11 cellular contexts compared by ENCODE assay signal in genomic region chr17:7559307-7560171, GRCh38. TPM values are rescaled to one million over a fixed set of nuclear protein-coding genes. Genes with fewer than 3 reads are reported as not detected.
DNase-seq lines count a peak whose midpoint lies in the region; ATAC-seq, FAIRE-seq and TF ChIP-seq lines count a peak whose summit lies in the region.
"Had no signal": no experiment of that assay in that cellular context is flagged by ENCODE, and none has a peak within 500 bp of the region (broad histone marks: within the 10 kb centered on the region; RNA-seq: fewer than 3 reads in every experiment).

No MANE protein-coding gene starts in this region.

- SMC1A ChIA-PET in GM12878 (lab: Charles Lee; ENCODE audit: uncharacterized antibody, unreplicated experiment), result interaction anchor here (0.8 to 4.9 kb wide), 34 partner anchors 10 to 230 kb away, joined by 3 to 67 read pairs (median 5); partner anchors contain the start of genes CD68, TMEM102, TMEM95 and TNFSF12

- H2AK5ac ChIP-seq in mesendoderm (ENCODE audit: low read length), result no peak overlapping the region

- no peak overlapping the region for H4K5ac ChIP-seq in mesendoderm (ENCODE audit: low read length)

- peak overlapping the region; percentile 92 for H3K4me2 ChIP-seq in GM12878 (ENCODE audit: control insufficient read depth, insufficient read depth)
- no peak overlapping the region for H3K4me2 ChIP-seq in mesendoderm (ENCODE audit: low read length)

- no peak overlapping the region for H2BK120ac ChIP-seq in mesendoderm (ENCODE audit: low read depth, low read length)

- peaks cover 14% of the 10 kb centered on the region for H3K79me1 ChIP-seq in mesendoderm (ENCODE audit: low read length)

- in situ Hi-C loops in GM12878 (cut with MboI), result loop anchor here (25.0 kb wide), 1 partner anchor 522 kb away; the partner anchor contains the start of genes SLC16A11 and SLC16A13

- H4K8ac ChIP-seq in mesendoderm (ENCODE audit: low read depth, low read length), result no peak overlapping the region

- H3K36me3 Mint-ChIP-seq in type B pancreatic cell, result peaks cover 4% of the 10 kb centered on the region

- H2BK5ac ChIP-seq in mesendoderm (ENCODE audit: low read length), result no peak overlapping the region

- no peak for TF ChIP-seq EP300 in GM12878 (IDR thresholded peaks at IDR 0.05; ENCODE audit: borderline replicate concordance in 1 of 2, control insufficient read depth in 1 of 2, low read depth in 2 of 2, low read length in 2 of 2)

- no peak overlapping the region for H2BK15ac ChIP-seq in mesendoderm (replicated peaks; ENCODE audit: low read depth)

- no peaks in the 10 kb centered on the region for H3K9me3 Mint-ChIP-seq in type B pancreatic cell

- TF ChIP-seq RAD21 in GM12878 (IDR thresholded peaks at IDR 0.05; ENCODE audit: insufficient read depth, low read depth, low read length), result no peak

- CTCF ChIA-PET in GM12878 (lab: Yijun Ruan, JAX), result interaction anchor here (0.6 to 6.2 kb wide), 45 partner anchors 7 to 282 kb away, joined by 3 to 192 read pairs (median 7); partner anchors contain the start of genes ACAP1, CD68, CHRNB1 and FGF11

- no peaks in the 10 kb centered on the region for H4K20me1 ChIP-seq in GM12878 (ENCODE audit: control insufficient read depth, insufficient read depth)

- H3K27me3 Mint-ChIP-seq in type B pancreatic cell, result no peaks in the 10 kb centered on the region

- peaks cover 51% of the 10 kb centered on the region for H3K4me1 Mint-ChIP-seq in type B pancreatic cell (ENCODE audit: unreplicated experiment)

- H3K79me2 ChIP-seq in GM12878 (ENCODE audit: control insufficient read depth, insufficient read depth, low read length) (peaks cover 29% of the 10 kb centered on the region), mesendoderm (ENCODE audit: control insufficient read depth, insufficient read depth, low read length) (peaks cover 20% of the 10 kb centered on the region)

- no TSS peak for BruUV-seq in GM12878 (replicated peaks; lab: Mats Ljungman, UMichigan)

- no peak overlapping the region for H3K4ac ChIP-seq in mesendoderm (ENCODE audit: low read depth, low read length)

- 75 to 82% (median 81%) methylated on average over 18 of the region's 18 CpGs for WGBS in heart left ventricle, 4 donors
- 83% methylated on average over 16 of the region's 18 CpGs for WGBS in GM12878 (ENCODE audit: insufficient coverage, insufficient replicate concordance, low lambda C conversion rate, missing lambda C conversion rate)
- WGBS in mesendoderm (ENCODE audit: extremely low coverage, insufficient coverage, low lambda C conversion rate), result no CpG with 5 or more reads among the region's 18 CpGs

- H3K4me1 ChIP-seq in heart left ventricle (peaks cover 11 to 72% (median 57%) of the 10 kb centered on the region in 12 donors), GM12878 (ENCODE audit: control insufficient read depth, insufficient read depth, low read length) (peaks cover 37% of the 10 kb centered on the region), mesendoderm (ENCODE audit: control insufficient read depth, low read depth, low read length) (peaks cover 7% of the 10 kb centered on the region)

- H3K23ac ChIP-seq in mesendoderm (ENCODE audit: low read length), result no peak overlapping the region

- peak overlapping the region; percentile 97 for H3K27ac Mint-ChIP-seq in type B pancreatic cell

- DNase-seq in heart left ventricle (no peak), cardiac septum (ENCODE audit: low spot score) (no peak), GM12878 (ENCODE audit: low read depth, low spot score) (no peak), mesendoderm (no peak), type B pancreatic cell (ENCODE audit: extremely low spot score, unreplicated experiment) (no peak), A172 (ENCODE audit: low spot score) (no peak)
- DNase-seq in activated CD8-positive, alpha-beta memory T cell treated with anti-CD3 and anti-CD28 coated beads for 24 hours, result no peak
- DNase-seq: DND-41, GOT3 had no signal

- peak overlapping the region; percentile 95 for H3K4me3 Mint-ChIP-seq in type B pancreatic cell

- ATAC-seq in heart left ventricle (no peak), GM12878 (no peak), GM21737 (IDR thresholded peaks at IDR 0.05; ENCODE audit: unreplicated experiment) (no peak)

- H3K36me3 ChIP-seq in heart left ventricle (peaks cover 0 to 17% (median 15%) of the 10 kb centered on the region in 9 donors), GM12878 (ENCODE audit: control insufficient read depth in 2 of 2, insufficient read depth in 2 of 2, low read length in 1 of 2) (peaks cover 0 to 2% of the 10 kb centered on the region in 2 experiments; a peak in 1 of 4 replicates), mesendoderm (ENCODE audit: control insufficient read depth, insufficient read depth, low read length) (peaks cover 3% of the 10 kb centered on the region)

- no peaks in the 10 kb centered on the region for H3K27me3 ChIP-seq in heart left ventricle
- H3K27me3 ChIP-seq in GM12878 (replicated peaks in 1 of 2; ENCODE audit: control insufficient read depth in 2 of 2, insufficient read depth in 2 of 2, low read length in 1 of 2), result no peaks in the 10 kb centered on the region
- H3K27me3 ChIP-seq in mesendoderm (ENCODE audit: insufficient read depth, low read length, poor library complexity), result no peaks in the 10 kb centered on the region

- H3K9me3 ChIP-seq in heart left ventricle (no peaks in the 10 kb centered on the region), GM12878 (replicated peaks; ENCODE audit: control insufficient read depth, insufficient read depth, low read length) (no peaks in the 10 kb centered on the region)

- no peak overlapping the region for H3K18ac ChIP-seq in mesendoderm (ENCODE audit: low read length)

- H3K27ac ChIP-seq in heart left ventricle (peak overlapping the region; percentile 86 to 98 (median 94)), GM12878 (ENCODE audit: control insufficient read depth, insufficient read depth) (peak overlapping the region; percentile 84; the same call in 1 of the 2 replicates), mesendoderm (ENCODE audit: low read depth, low read length) (no peak overlapping the region)

- FAIRE-seq in GM12878 (lab: Jason Lieb, UNC), result no peak
- FAIRE-seq: TTC549 had no signal

- TF ChIP-seq POLR2A in heart left ventricle (IDR thresholded peaks at IDR 0.05) (no peak), GM12878 (IDR thresholded peaks at IDR 0.05; ENCODE audit: low read depth, low read length) (no peak)

- intact Hi-C loops in heart left ventricle (cut with DNase I), result loop anchor here (2.0 to 10.0 kb wide), 11 partner anchors 37 to 207 kb away; partner anchors contain the start of genes KCTD11 (in 5 of the 10), TMEM95 (in 4 of the 10), FGF11 (in 2 of the 10) and TMEM102 (in 2 of the 10)
- intact Hi-C loops in cardiac septum (cut with DNase I), result loop anchor here (2.0 to 5.0 kb wide), 5 partner anchors 45 to 322 kb away; partner anchors contain the start of genes FGF11, PHF23, POLR2A and TMEM95
- intact Hi-C loops in GM12878 (cut with micrococcal nuclease; ENCODE audit: unreplicated experiment), result loop anchor here (2.0 to 5.0 kb wide), 4 partner anchors 37 to 203 kb away; partner anchors contain the start of genes FGF11 and TMEM102

- H3K4me3 ChIP-seq in heart left ventricle (peak overlapping the region in 10 of 12 donors; percentile 29 to 98 (median 93)), GM12878 (peak overlapping the region; percentile 66; the same call in 1 of the 2 replicates), mesendoderm (ENCODE audit: low read length) (no peak overlapping the region)

- RAD21 ChIA-PET in GM12878 (lab: Charles Lee; ENCODE audit: unreplicated experiment), result interaction anchor here (0.6 to 4.9 kb wide), 27 partner anchors 12 to 278 kb away, joined by 3 to 84 read pairs (median 5); partner anchors contain the start of genes ACAP1, CD68, CHRNB1 and FGF11

- POLR2A ChIA-PET in GM12878 (lab: Charles Lee), result interaction anchor here (0.5 to 4.2 kb wide), 17 partner anchors 7 to 204 kb away, joined by 3 to 36 read pairs (median 4); partner anchors contain the start of genes MPDU1, POLR2A, TMEM102 and TMEM95

- H3K56ac ChIP-seq in mesendoderm (ENCODE audit: low read length), result peak overlapping the region; percentile 19

- H2AFZ ChIP-seq in GM12878 (ENCODE audit: control insufficient read depth, low read depth, low read length), result no peak overlapping the region

- TF ChIP-seq CTCF in heart left ventricle (IDR thresholded peaks at IDR 0.05) (no peak), GM12878 (IDR thresholded peaks at IDR 0.05 in 2 of 3, conservative IDR thresholded peaks at IDR 0.05 in 1 of 3; ENCODE audit: control insufficient read depth in 2 of 3, extremely low read depth in 1 of 3, insufficient read depth in 1 of 3, low read depth in 3 of 3, low read length in 3 of 3) (no peak), type B pancreatic cell (conservative IDR thresholded peaks at IDR 0.05) (no peak)

- H3K9ac ChIP-seq in GM12878 (ENCODE audit: control insufficient read depth, insufficient read depth, low read length), result peak overlapping the region; percentile 70
- peak overlapping the region; percentile 20 for H3K9ac ChIP-seq in mesendoderm (ENCODE audit: low read length)

RNA-seq across cellular contexts. Expression of gene TNFSF13, which starts 1.0 kb away (rescaled TPM):
- 10 to 100 TPM in 3 of 9 donors, 1 to 10 TPM in 6; 3.7 to 43.0 (median 6.4) TPM for total RNA-seq in heart left ventricle
- 1 to 10 TPM; 6.9 to 7.1 TPM for polyA plus RNA-seq in heart left ventricle
- total RNA-seq in cardiac septum, result 4.9 TPM
- total RNA-seq in GM12878 (2013; cell fraction: nucleolus; rRNA removed), result 13.9 and 18.6 TPM in 2 replicates
- 7.6 and 9.3 TPM in 2 replicates for total RNA-seq in GM12878 (2014; rRNA removed)
- total RNA-seq in GM12878 (2014; rRNA removed; fragmentation: Illumina TruSeq; extraction: Trizol), result 6.0 and 6.1 TPM in 2 replicates
- 14.5 and 14.6 TPM in 2 replicates for total RNA-seq in GM12878 (2021)
- 7.1 TPM for polyA plus RNA-seq in GM12878 (2011; ENCODE audit: low read depth)
- polyA plus RNA-seq in GM12878 (2011; rRNA removed), result 10.0 and 11.3 TPM in 2 replicates
- polyA plus RNA-seq in GM12878 (2011; cell fraction: cytosol; rRNA removed), result 9.6 and 11.2 TPM in 2 replicates
- polyA plus RNA-seq in GM12878 (2011; cell fraction: nucleus; rRNA removed), result 39.8 and 46.6 TPM in 2 replicates
- polyA plus RNA-seq in GM12878 (2012), result 7.7 and 8.9 TPM in 2 replicates
- polyA plus RNA-seq in GM12878 (2014; fragmentation: Illumina TruSeq; extraction: Trizol), result 10.0 and 10.8 TPM in 2 replicates
- polyA plus RNA-seq in GM12878 (2014; fragmentation: Nextera tagmentation; extraction: Ambion mirVana), result under 1 TPM; 0.56 to 0.84 TPM
- polyA plus RNA-seq in GM12878 (2014; rRNA removed), result 10.7 and 12.1 TPM in 2 replicates
- polyA plus RNA-seq in GM12878 (2016; fragmentation: Nextera tagmentation; extraction: Ambion mirVana), result 10 to 100 TPM in 1 of 2 experiments, 1 to 10 TPM in 1; 9.4 to 10.2 TPM
- polyA minus RNA-seq in GM12878 (2011; rRNA and poly(A)+ RNA removed), result 5.6 and 6.7 TPM in 2 replicates
- polyA minus RNA-seq in GM12878 (2011; cell fraction: cytosol; rRNA and poly(A)+ RNA removed), result 2.2 and 4.0 TPM in 2 replicates
- polyA minus RNA-seq in GM12878 (2011; cell fraction: nucleus; rRNA and poly(A)+ RNA removed), result 10.5 and 14.1 TPM in 2 replicates
- polyA plus RNA-seq in mesendoderm (2013, experiment 1 of 2), result 1.1 TPM
- 0.92 TPM for polyA plus RNA-seq in mesendoderm (2013, experiment 2 of 2)
- total RNA-seq in type B pancreatic cell (ENCODE audit: low replicate concordance), result 2.4 and 3.5 TPM in 2 replicates
- 3.7 and 4.1 TPM in 2 replicates for total RNA-seq in A172 (2014; rRNA removed; shearing (Covaris generic))

RNA-seq across cellular contexts. Expression of gene SENP3, which starts 2.2 kb away (rescaled TPM):
- total RNA-seq in heart left ventricle (10 to 100 TPM; 26.4 to 59.5 (median 28.9) TPM), cardiac septum (33.8 TPM), GM12878 (2014; rRNA removed) (88.4 and 88.8 TPM in 2 replicates), GM12878 (2014; rRNA removed; fragmentation: Illumina TruSeq; extraction: Trizol) (77.5 and 78.4 TPM in 2 replicates), GM12878 (2021) (67.0 and 72.8 TPM in 2 replicates), type B pancreatic cell (ENCODE audit: low replicate concordance) (50.2 and 52.7 TPM in 2 replicates)
- polyA plus RNA-seq in heart left ventricle (10 to 100 TPM; 29.1 to 65.5 TPM), GM12878 (2011; rRNA removed) (74.0 and 99.9 TPM in 2 replicates), GM12878 (2014; fragmentation: Illumina TruSeq; extraction: Trizol) (113 and 134 TPM in 2 replicates), GM12878 (2014; fragmentation: Nextera tagmentation; extraction: Ambion mirVana) (1 to 10 TPM; 1.8 TPM), GM12878 (2014; rRNA removed) (78.3 and 81.9 TPM in 2 replicates), GM12878 (2016; fragmentation: Nextera tagmentation; extraction: Ambion mirVana) (1 to 10 TPM; 5.1 to 6.5 TPM)
- 41.1 and 48.2 TPM in 2 replicates for total RNA-seq in GM12878 (2013; cell fraction: nucleolus; rRNA removed)
- 52.4 TPM for polyA plus RNA-seq in GM12878 (2011; ENCODE audit: low read depth)
- polyA plus RNA-seq in GM12878 (2011; cell fraction: cytosol; rRNA removed), result 86.2 and 87.5 TPM in 2 replicates
- 122 and 132 TPM in 2 replicates for polyA plus RNA-seq in GM12878 (2011; cell fraction: nucleus; rRNA removed)
- 28.4 and 30.1 TPM in 2 replicates for polyA plus RNA-seq in GM12878 (2012)
- polyA minus RNA-seq in GM12878 (2011; rRNA and poly(A)+ RNA removed), result 65.7 and 76.4 TPM in 2 replicates
- 27.5 and 33.0 TPM in 2 replicates for polyA minus RNA-seq in GM12878 (2011; cell fraction: cytosol; rRNA and poly(A)+ RNA removed)
- polyA minus RNA-seq in GM12878 (2011; cell fraction: nucleus; rRNA and poly(A)+ RNA removed), result 16.3 and 29.1 TPM in 2 replicates
- 59.2 TPM for polyA plus RNA-seq in mesendoderm (2013, experiment 1 of 2)
- polyA plus RNA-seq in mesendoderm (2013, experiment 2 of 2), result 55.7 TPM
- 162 and 170 TPM in 2 replicates for total RNA-seq in A172 (2014; rRNA removed; shearing (Covaris generic))

RNA-seq across cellular contexts. Expression of gene TNFSF12, which starts 10.7 kb away (rescaled TPM):
- total RNA-seq in heart left ventricle, result 10 to 100 TPM; 20.3 to 49.5 (median 35.1) TPM
- 10 to 100 TPM; 19.6 to 36.8 TPM for polyA plus RNA-seq in heart left ventricle
- total RNA-seq in cardiac septum, result 33.9 TPM
- 1.0 TPM in 2 replicates for total RNA-seq in GM12878 (2013; cell fraction: nucleolus; rRNA removed)
- total RNA-seq in GM12878 (2014; rRNA removed), result 4.3 and 5.8 TPM in 2 replicates
- 2.9 and 3.2 TPM in 2 replicates for total RNA-seq in GM12878 (2014; rRNA removed; fragmentation: Illumina TruSeq; extraction: Trizol)
- total RNA-seq in GM12878 (2021), result 6.7 and 7.0 TPM in 2 replicates
- polyA plus RNA-seq in GM12878 (2011; ENCODE audit: low read depth), result 3.0 TPM
- polyA plus RNA-seq in GM12878 (2011; rRNA removed), result 1.3 and 2.5 TPM in 2 replicates
- 3.5 and 4.0 TPM in 2 replicates for polyA plus RNA-seq in GM12878 (2011; cell fraction: cytosol; rRNA removed)
- polyA plus RNA-seq in GM12878 (2011; cell fraction: nucleus; rRNA removed), result 1.2 and 1.8 TPM in 2 replicates
- polyA plus RNA-seq in GM12878 (2012), result 4.3 and 7.2 TPM in 2 replicates
- polyA plus RNA-seq in GM12878 (2014; fragmentation: Illumina TruSeq; extraction: Trizol), result 1.1 and 2.6 TPM in 2 replicates
- polyA plus RNA-seq in GM12878 (2014; fragmentation: Nextera tagmentation; extraction: Ambion mirVana), result under 1 TPM; 0.32 to 0.53 TPM
- polyA plus RNA-seq in GM12878 (2014; rRNA removed), result 5.0 and 5.1 TPM in 2 replicates
- 1 to 10 TPM; 1.2 to 1.6 TPM for polyA plus RNA-seq in GM12878 (2016; fragmentation: Nextera tagmentation; extraction: Ambion mirVana)
- 0.62 and 2.3 TPM in 2 replicates for polyA minus RNA-seq in GM12878 (2011; rRNA and poly(A)+ RNA removed)
- 0.94 TPM in 1 of 2 replicates, not detected in the other for polyA minus RNA-seq in GM12878 (2011; cell fraction: cytosol; rRNA and poly(A)+ RNA removed)
- not detected in 2 replicates for polyA minus RNA-seq in GM12878 (2011; cell fraction: nucleus; rRNA and poly(A)+ RNA removed)
- 1.9 TPM for polyA plus RNA-seq in mesendoderm (2013, experiment 1 of 2)
- 2.1 TPM for polyA plus RNA-seq in mesendoderm (2013, experiment 2 of 2)
- total RNA-seq in type B pancreatic cell (ENCODE audit: low replicate concordance), result 4.3 and 11.3 TPM in 2 replicates
- total RNA-seq in A172 (2014; rRNA removed; shearing (Covaris generic)), result 9.3 and 17.0 TPM in 2 replicates

RNA-seq across cellular contexts. Expression of gene CD68, which starts 19.9 kb away (rescaled TPM):
- total RNA-seq in heart left ventricle (100 to 1,000 TPM in 2 of 9 donors, 10 to 100 TPM in 6, 1 to 10 TPM in 1; 9.9 to 324 (median 22.5) TPM), cardiac septum (11.4 TPM), GM12878 (2014; rRNA removed) (2.6 and 3.4 TPM in 2 replicates), GM12878 (2014; rRNA removed; fragmentation: Illumina TruSeq; extraction: Trizol) (3.7 TPM in 2 replicates), GM12878 (2021) (2.6 and 3.2 TPM in 2 replicates), type B pancreatic cell (ENCODE audit: low replicate concordance) (5.0 and 5.8 TPM in 2 replicates)
- polyA plus RNA-seq in heart left ventricle (10 to 100 TPM; 11.3 to 46.7 TPM), GM12878 (2011; rRNA removed) (2.7 and 6.9 TPM in 2 replicates), GM12878 (2014; fragmentation: Illumina TruSeq; extraction: Trizol) (3.0 and 6.1 TPM in 2 replicates), GM12878 (2014; fragmentation: Nextera tagmentation; extraction: Ambion mirVana) (1 to 10 TPM; 3.7 to 5.0 TPM), GM12878 (2014; rRNA removed) (4.2 and 4.3 TPM in 2 replicates), GM12878 (2016; fragmentation: Nextera tagmentation; extraction: Ambion mirVana) (1 to 10 TPM; 3.2 to 3.9 TPM)
- total RNA-seq in GM12878 (2013; cell fraction: nucleolus; rRNA removed), result 2.3 and 4.1 TPM in 2 replicates
- 4.0 TPM for polyA plus RNA-seq in GM12878 (2011; ENCODE audit: low read depth)
- polyA plus RNA-seq in GM12878 (2011; cell fraction: cytosol; rRNA removed), result 6.2 and 6.4 TPM in 2 replicates
- polyA plus RNA-seq in GM12878 (2011; cell fraction: nucleus; rRNA removed), result 3.3 and 6.3 TPM in 2 replicates
- polyA plus RNA-seq in GM12878 (2012), result 7.1 and 7.6 TPM in 2 replicates
- 1.8 and 3.2 TPM in 2 replicates for polyA minus RNA-seq in GM12878 (2011; rRNA and poly(A)+ RNA removed)
- polyA minus RNA-seq in GM12878 (2011; cell fraction: cytosol; rRNA and poly(A)+ RNA removed), result 2.0 and 4.3 TPM in 2 replicates
- 2.5 and 11.0 TPM in 2 replicates for polyA minus RNA-seq in GM12878 (2011; cell fraction: nucleus; rRNA and poly(A)+ RNA removed)
- 0.44 TPM for polyA plus RNA-seq in mesendoderm (2013, experiment 1 of 2)
- 0.42 TPM for polyA plus RNA-seq in mesendoderm (2013, experiment 2 of 2)
- 11.5 and 15.6 TPM in 2 replicates for total RNA-seq in A172 (2014; rRNA removed; shearing (Covaris generic))

RNA-seq across cellular contexts. Expression of gene MPDU1, which starts 24.1 kb away (rescaled TPM):
- total RNA-seq in heart left ventricle (10 to 100 TPM; 18.4 to 90.1 (median 25.4) TPM), cardiac septum (22.4 TPM), GM12878 (2014; rRNA removed) (91.5 and 95.2 TPM in 2 replicates), GM12878 (2014; rRNA removed; fragmentation: Illumina TruSeq; extraction: Trizol) (68.8 and 69.2 TPM in 2 replicates), GM12878 (2021) (44.3 and 52.7 TPM in 2 replicates), type B pancreatic cell (ENCODE audit: low replicate concordance) (61.8 and 67.6 TPM in 2 replicates)
- polyA plus RNA-seq in heart left ventricle (100 to 1,000 TPM in 1 of 2 donors, 10 to 100 TPM in 1; 33.3 to 106 TPM), GM12878 (2011; rRNA removed) (67.0 and 98.8 TPM in 2 replicates), GM12878 (2014; fragmentation: Illumina TruSeq; extraction: Trizol) (130 and 138 TPM in 2 replicates), GM12878 (2014; fragmentation: Nextera tagmentation; extraction: Ambion mirVana) (10 to 100 TPM in 1 of 2 experiments, 1 to 10 TPM in 1; 3.6 to 11.6 TPM), GM12878 (2014; rRNA removed) (64.4 and 78.9 TPM in 2 replicates), GM12878 (2016; fragmentation: Nextera tagmentation; extraction: Ambion mirVana) (10 to 100 TPM; 78.9 to 80.1 TPM)
- 51.1 and 59.2 TPM in 2 replicates for total RNA-seq in GM12878 (2013; cell fraction: nucleolus; rRNA removed)
- 36.3 TPM for polyA plus RNA-seq in GM12878 (2011; ENCODE audit: low read depth)
- 169 and 174 TPM in 2 replicates for polyA plus RNA-seq in GM12878 (2011; cell fraction: cytosol; rRNA removed)
- 82.8 and 91.1 TPM in 2 replicates for polyA plus RNA-seq in GM12878 (2011; cell fraction: nucleus; rRNA removed)
- polyA plus RNA-seq in GM12878 (2012), result 37.5 and 41.5 TPM in 2 replicates
- 83.3 and 99.3 TPM in 2 replicates for polyA minus RNA-seq in GM12878 (2011; rRNA and poly(A)+ RNA removed)
- polyA minus RNA-seq in GM12878 (2011; cell fraction: cytosol; rRNA and poly(A)+ RNA removed), result 14.3 and 16.9 TPM in 2 replicates
- 11.2 and 24.4 TPM in 2 replicates for polyA minus RNA-seq in GM12878 (2011; cell fraction: nucleus; rRNA and poly(A)+ RNA removed)
- 101 TPM for polyA plus RNA-seq in mesendoderm (2013, experiment 1 of 2)
- 96.5 TPM for polyA plus RNA-seq in mesendoderm (2013, experiment 2 of 2)
- 246 and 350 TPM in 2 replicates for total RNA-seq in A172 (2014; rRNA removed; shearing (Covaris generic))
